In genomic region chr12:19856389-19856788, GRCh38 we compare ENCODE assay signal across 1 cellular context.
TF ChIP-seq lines count a peak whose summit lies in the region.

No MANE protein-coding gene starts in this region.

TF ChIP-seq in IMR-90, 13 proteins besides CTCF, POLR2A, EP300 and RAD21 (continued from another document):
- TF ChIP-seq ELK1 (IDR thresholded peaks at IDR 0.05; ENCODE audit: borderline replicate concordance, low read depth, low read length) (no peak), CHD1 (IDR thresholded peaks at IDR 0.05; ENCODE audit: low read depth, low read length) (no peak)
